Comparison of ENCODE assay signal across 12 cellular contexts in the genomic region with DNA sequence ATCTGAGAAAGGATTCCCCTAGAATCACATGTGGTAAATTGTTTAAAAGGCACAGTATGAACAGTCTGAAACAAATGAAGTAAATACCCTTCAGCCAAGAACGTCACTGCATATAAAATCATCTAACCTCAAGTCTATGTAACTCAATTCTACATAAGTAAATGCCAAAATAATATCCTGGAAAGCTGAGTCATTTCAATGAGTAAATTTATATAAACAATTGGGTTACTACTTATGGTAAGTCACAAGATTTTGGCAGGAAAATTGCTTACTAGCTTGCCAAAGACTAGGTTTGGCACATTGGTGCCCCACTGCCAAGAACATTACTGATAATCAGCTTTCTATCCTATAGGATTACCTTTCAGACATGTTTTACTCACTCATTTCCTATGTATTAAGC. TPM values are rescaled to one million over a fixed set of nuclear protein-coding genes. Genes with fewer than 3 reads are reported as not detected.
A peak's percentile ranks its signal among the peaks of the same experiment; 100 is the strongest.
DNase-seq lines count a peak whose midpoint lies in the region; ATAC-seq lines count a peak whose summit lies in the region.
"Had no signal": no experiment of that assay in that cellular context is flagged by ENCODE, and none has a peak within 500 bp of the region (broad histone marks: within the 10 kb centered on the region; RNA-seq: fewer than 3 reads in every experiment).

No MANE protein-coding gene starts in this region.

- H3K9me3 Mint-ChIP-seq in stimulated activated effector memory CD8-positive, alpha-beta T cell treated with anti-CD3 and anti-CD28 coated beads, Interleukin-12 subunit alpha, Interleukin-12 subunit beta, amount 100 ng/mL, for 72 hours: no peaks in the 10 kb centered on the region
- H3K9me3 Mint-ChIP-seq in stimulated activated memory B cell treated with anti-CD40 and anti-IgM and Interleukin-4, amounts not matched to agents 10 μg/mL and 1 μg/mL and 100 μg/mL, for 72 hours: no peaks in the 10 kb centered on the region

- in situ Hi-C loops in SK-MEL-5 (cut with HindIII; ENCODE audit: low pct_unique_long_range_greater_than_20kb, low sequenced_read_pairs): no loop called here

- no peaks in the 10 kb centered on the region for H3K36me3 Mint-ChIP-seq in stimulated activated effector memory CD8-positive, alpha-beta T cell treated with anti-CD3 and anti-CD28 coated beads, Interleukin-12 subunit alpha, Interleukin-12 subunit beta, amount 100 ng/mL, for 72 hours
- H3K36me3 Mint-ChIP-seq in stimulated activated memory B cell treated with anti-CD40 and anti-IgM and Interleukin-4, amounts not matched to agents 10 μg/mL and 1 μg/mL and 100 μg/mL, for 72 hours: no peaks in the 10 kb centered on the region

- H3K27me3 Mint-ChIP-seq in stimulated activated memory B cell treated with anti-CD40 and anti-IgM and Interleukin-4, amounts not matched to agents 10 μg/mL and 1 μg/mL and 100 μg/mL, for 72 hours: no peaks in the 10 kb centered on the region

- H3K27ac Mint-ChIP-seq in stimulated activated effector memory CD8-positive, alpha-beta T cell treated with anti-CD3 and anti-CD28 coated beads, Interleukin-12 subunit alpha, Interleukin-12 subunit beta, amount 100 ng/mL, for 72 hours: no peak overlapping the region
- no peak overlapping the region for H3K27ac Mint-ChIP-seq in stimulated activated memory B cell treated with anti-CD40 and anti-IgM and Interleukin-4, amounts not matched to agents 10 μg/mL and 1 μg/mL and 100 μg/mL, for 72 hours

- ATAC-seq in stimulated activated effector memory CD8-positive, alpha-beta T cell treated with anti-CD3 and anti-CD28 coated beads, Interleukin-12 subunit alpha, Interleukin-12 subunit beta, amount 100 ng/mL, for 72 hours: peak; percentile 69
- no peak for ATAC-seq in stimulated activated memory B cell treated with anti-CD40 and anti-IgM and Interleukin-4, amounts not matched to agents 10 μg/mL and 1 μg/mL and 100 μg/mL, for 72 hours
- ATAC-seq in HG02885 (IDR thresholded peaks at IDR 0.05; ENCODE audit: poor library complexity, unreplicated experiment): no peak

- DNase-seq in DMS 273 (lab: John Stamatoyannopoulos, UW; ENCODE audit: unreplicated experiment) (peak; percentile 33), DMS 273 treated with DMSO at 0.1 percent for 48 hours (lab: John Stamatoyannopoulos, UW) (no peak), SK-MEL-5 (ENCODE audit: low read depth, low spot score) (peak; percentile 86), fibroblast of gingiva (ENCODE audit: low read depth) (peak; percentile 96)
- DNase-seq in stimulated activated effector memory CD8-positive, alpha-beta T cell treated with anti-CD3 and anti-CD28 coated beads, Interleukin-12 subunit alpha, Interleukin-12 subunit beta, amount 100 ng/mL, for 72 hours (ENCODE audit: low spot score in 2 of 2): no peak
- no peak for DNase-seq in stimulated activated naive CD4-positive, alpha-beta T cell treated with Interleukin-2 at 50 U/mL for 16 hours (lab: John Stamatoyannopoulos, UW)
- DNase-seq: activated T-cell treated with anti-CD3 and anti-CD28 coated beads, Interleukin-2, amount 50 U/mL, for 1 hour; cerebellar nuclear complex; NCI-H2081 treated with DMSO at 0.1 percent for 48 hours; right lobe of liver had no signal

- H3K4me3 Mint-ChIP-seq in stimulated activated effector memory CD8-positive, alpha-beta T cell treated with anti-CD3 and anti-CD28 coated beads, Interleukin-12 subunit alpha, Interleukin-12 subunit beta, amount 100 ng/mL, for 72 hours: no peak overlapping the region
- no peak overlapping the region for H3K4me3 Mint-ChIP-seq in stimulated activated memory B cell treated with anti-CD40 and anti-IgM and Interleukin-4, amounts not matched to agents 10 μg/mL and 1 μg/mL and 100 μg/mL, for 72 hours

- H3K4me1 Mint-ChIP-seq in stimulated activated effector memory CD8-positive, alpha-beta T cell treated with anti-CD3 and anti-CD28 coated beads, Interleukin-12 subunit alpha, Interleukin-12 subunit beta, amount 100 ng/mL, for 72 hours: peaks cover 39% of the 10 kb centered on the region
- H3K4me1 Mint-ChIP-seq in stimulated activated memory B cell treated with anti-CD40 and anti-IgM and Interleukin-4, amounts not matched to agents 10 μg/mL and 1 μg/mL and 100 μg/mL, for 72 hours: peaks cover 30% of the 10 kb centered on the region

RNA-seq across cellular contexts. Expression of a gene that starts 8.4 kb away (rescaled TPM):
- total RNA-seq in SK-MEL-5 (2014; rRNA removed; shearing (Covaris generic)): 15.0 and 23.6 TPM in 2 replicates
- polyA plus RNA-seq in SK-MEL-5 (2015; cell fraction: cytosol; rRNA removed): 41.2 and 44.6 TPM in 2 replicates
- polyA plus RNA-seq in SK-MEL-5 (2015; cell fraction: nucleus; rRNA removed): 9.9 and 13.1 TPM in 2 replicates

Comparison
In these comparisons a context has a peak if more than half of its experiments do, and no peak if none do; other contexts are left out.
1. DNase-seq: peak in DMS 273 (single experiment), SK-MEL-5 (single experiment) and fibroblast of gingiva (single experiment); none in DMS 273 treated with DMSO at 0.1 percent for 48 hours (single experiment), stimulated activated effector memory CD8-positive, alpha-beta T cell treated with anti-CD3 and anti-CD28 coated beads, Interleukin-12 subunit alpha, Interleukin-12 subunit beta, amount 100 ng/mL, for 72 hours (0 of 2) and stimulated activated naive CD4-positive, alpha-beta T cell treated with Interleukin-2 at 50 U/mL for 16 hours (single experiment).